32 cellular contexts compared by ENCODE assay signal in the genomic region with DNA sequence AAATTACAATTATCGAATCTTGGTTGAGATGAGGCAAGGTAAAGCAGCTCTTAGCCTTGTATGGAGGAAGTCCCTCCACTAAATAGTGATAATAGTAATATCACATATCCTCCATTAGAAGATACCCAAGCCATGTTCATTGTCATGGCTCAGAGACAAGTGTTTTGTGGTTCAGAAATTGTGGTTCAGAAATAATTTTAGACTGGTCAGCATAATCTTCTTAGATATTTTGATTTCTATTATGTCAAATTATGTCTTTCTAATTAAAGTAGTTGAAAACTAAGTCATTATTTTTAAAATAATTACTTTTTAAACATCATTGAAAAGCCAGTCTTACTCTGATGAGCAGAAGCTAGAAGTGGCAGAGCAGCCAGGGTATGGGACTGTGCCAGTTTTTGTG.
DNase-seq lines count a peak whose midpoint lies in the region; ATAC-seq, FAIRE-seq and TF ChIP-seq lines count a peak whose summit lies in the region.
"Had no signal": no experiment of that assay in that cellular context is flagged by ENCODE, and none has a peak within 500 bp of the region (broad histone marks: within the 10 kb centered on the region; RNA-seq: fewer than 3 reads in every experiment).

No MANE protein-coding gene starts in this region.

- no peak overlapping the region for H4K91ac ChIP-seq in IMR-90 (ENCODE audit: insufficient read depth, low read depth, low read length)
- H4K91ac ChIP-seq in mesenchymal stem cell (ENCODE audit: low read length), result no peak overlapping the region

- H2BK15ac ChIP-seq in IMR-90 (ENCODE audit: low read depth, low read length) (no peak overlapping the region), mesenchymal stem cell (ENCODE audit: low read depth, poor library complexity, severe bottlenecking) (no peak overlapping the region)

- TF ChIP-seq EP300 in HepG2 (IDR thresholded peaks at IDR 0.05; ENCODE audit: low read depth in 2 of 2, low read length in 2 of 2), result no peak
- no peak for TF ChIP-seq EP300 in HepG2 (CRISPR knock-in tag; IDR thresholded peaks at IDR 0.05; ENCODE audit: borderline replicate concordance)
- TF ChIP-seq EP300 in A549 (IDR thresholded peaks at IDR 0.05), result no peak

- dilution Hi-C loops in IMR-90 (cut with HindIII; ENCODE audit: low sequenced_read_pairs, unreplicated experiment), result no loop called here

- no peak overlapping the region for H4K8ac ChIP-seq in IMR-90 (ENCODE audit: low read depth in 2 of 2, low read length in 2 of 2)
- H4K8ac ChIP-seq in mesenchymal stem cell (ENCODE audit: low read length), result no peak overlapping the region

- CTCF ChIA-PET in HepG2 (lab: Yijun Ruan, JAX; ENCODE audit: low intra/inter-chr PET ratio, low total read pairs) (no interaction called here), A549 (lab: Yijun Ruan, JAX) (no interaction called here), IMR-90 (lab: Yijun Ruan, JAX) (no interaction called here)

- no peak for FAIRE-seq in HepG2 (lab: Jason Lieb, UNC)
- FAIRE-seq in A549 (lab: Jason Lieb, UNC), result no peak
- FAIRE-seq: A204.1, D721Med had no signal

- TF ChIP-seq POLR2A in HepG2 (IDR thresholded peaks at IDR 0.05; ENCODE audit: insufficient read depth in 1 of 2, low read depth in 2 of 2, low read length in 2 of 2) (no peak), right lobe of liver (IDR thresholded peaks at IDR 0.05) (no peak), A549 (IDR thresholded peaks at IDR 0.05; ENCODE audit: low read length) (no peak), IMR-90 (IDR thresholded peaks at IDR 0.05; ENCODE audit: low read depth, low read length) (no peak)

- H3K18ac ChIP-seq in IMR-90 (ENCODE audit: low read depth, low read length), result no peak overlapping the region
- no peak overlapping the region for H3K18ac ChIP-seq in mesenchymal stem cell (ENCODE audit: low read depth in 1 of 2, low read length in 2 of 2)

- no peak overlapping the region for H4K5ac ChIP-seq in IMR-90 (ENCODE audit: low read depth, low read length)

- DNase-seq in HepG2 (ENCODE audit: low spot score) (no peak), right lobe of liver (no peak), A549 (ENCODE audit: low read depth in 1 of 2, low spot score in 1 of 2) (no peak), IMR-90 (no peak), MV-4-11 (lab: John Stamatoyannopoulos, UW) (no peak), mesenchymal stem cell (no peak)
- DNase-seq: 8988T; ACHN; AML-193; BE2C; C1 segment of cervical spinal cord; Caco-2; Calu3; CD4-positive, alpha-beta memory T cell; CD4-positive, alpha-beta T cell; CD4-positive, CD25-positive, alpha-beta regulatory T cell; CD8-positive, alpha-beta memory T cell; CD8-positive, alpha-beta T cell; COR-L47; DMS 273 treated with DMSO at 0.1 percent for 48 hours; DMS153; DMS53; DMS79; DMS79 treated with DMSO at 0.1 percent for 48 hours; DND-41; EL had no signal

- no peaks in the 10 kb centered on the region for H3K9me1 ChIP-seq in IMR-90 (ENCODE audit: insufficient read depth, low read length)

- H2AK5ac ChIP-seq in IMR-90 (ENCODE audit: low read depth, low read length), result no peak overlapping the region
- H2AK5ac ChIP-seq in mesenchymal stem cell (ENCODE audit: low read length, severe bottlenecking), result no peak overlapping the region

- H2BK5ac ChIP-seq in IMR-90 (ENCODE audit: low read depth, low read length, poor library complexity, severe bottlenecking) (no peak overlapping the region), mesenchymal stem cell (ENCODE audit: low read depth, low read length, poor library complexity, severe bottlenecking) (no peak overlapping the region)

- H3K79me1 ChIP-seq in IMR-90 (ENCODE audit: low read depth in 1 of 2, low read length in 2 of 2) (no peaks in the 10 kb centered on the region), mesenchymal stem cell (replicated peaks; ENCODE audit: low read length, poor library complexity, severe bottlenecking) (no peaks in the 10 kb centered on the region)

- in situ Hi-C loops in HepG2 (cut with HindIII; ENCODE audit: extremely low pct_ligation_motif_present, low pct_unique_long_range_greater_than_20kb) (no loop called here), IMR-90 (cut with MboI; ENCODE audit: low sequenced_read_pairs) (no loop called here)

- no peak overlapping the region for H3K23ac ChIP-seq in IMR-90 (ENCODE audit: low read depth, low read length)
- no peak overlapping the region for H3K23ac ChIP-seq in mesenchymal stem cell (ENCODE audit: low read length in 2 of 2)

- H3K9ac ChIP-seq in HepG2 (ENCODE audit: insufficient read depth, low read depth, low read length), result no peak overlapping the region
- H3K9ac ChIP-seq in IMR-90 (ENCODE audit: low read depth, low read length), result no peak overlapping the region
- H3K9ac ChIP-seq in mesenchymal stem cell (ENCODE audit: low read length), result no peak overlapping the region
- H3K9ac ChIP-seq: BLaER1; BLaER1 treated with 17β-estradiol and CSF1 and Interleukin-3, amounts not matched to agents 10 nM and 100 nM had no signal

- no peak overlapping the region for H2BK120ac ChIP-seq in IMR-90 (ENCODE audit: low read depth, low read length)
- no peak overlapping the region for H2BK120ac ChIP-seq in mesenchymal stem cell (ENCODE audit: low read depth, low read length)

- no peaks in the 10 kb centered on the region for H4K20me1 ChIP-seq in HepG2 (ENCODE audit: insufficient read depth, low read length)
- H4K20me1 ChIP-seq in IMR-90 (ENCODE audit: insufficient read depth, low read length), result no peaks in the 10 kb centered on the region
- H4K20me1 ChIP-seq: BLaER1; BLaER1 treated with 17β-estradiol and CSF1 and Interleukin-3, amounts not matched to agents 10 nM and 100 nM had no signal

- H3K4me1 ChIP-seq in HepG2 (ENCODE audit: insufficient read depth, low read length) (no peaks in the 10 kb centered on the region), right lobe of liver (no peaks in the 10 kb centered on the region), A549 (no peaks in the 10 kb centered on the region), IMR-90 (ENCODE audit: control insufficient read depth, insufficient read depth, low read length) (no peaks in the 10 kb centered on the region), mesenchymal stem cell (ENCODE audit: control insufficient read depth, insufficient read depth, low read depth, low read length) (no peaks in the 10 kb centered on the region)
- H3K4me1 ChIP-seq: BE2C; BLaER1; BLaER1 treated with 17β-estradiol and CSF1 and Interleukin-3, amounts not matched to agents 10 nM and 100 nM; Caco-2 had no signal

- POLR2A ChIA-PET in HepG2 (lab: Yijun Ruan, JAX), result no interaction called here
- POLR2A ChIA-PET in A549 (lab: Yijun Ruan, JAX), result no interaction called here
- POLR2A ChIA-PET in IMR-90 (lab: Charles Lee; ENCODE audit: unreplicated experiment), result no interaction called here

- TF ChIP-seq RAD21 in HepG2 (CRISPR knock-in tag; IDR thresholded peaks at IDR 0.05) (no peak), A549 (conservative IDR thresholded peaks at IDR 0.05 in 1 of 2, IDR thresholded peaks at IDR 0.05 in 1 of 2) (no peak), IMR-90 (IDR thresholded peaks at IDR 0.05; ENCODE audit: low read length) (no peak)

- BruUV-seq in HepG2 (replicated peaks; lab: Mats Ljungman, UMichigan) (no TSS peak), IMR-90 (replicated peaks; lab: Mats Ljungman, UMichigan) (no TSS peak)

- WGBS in HepG2 (ENCODE audit: low lambda C conversion rate), result 0% methylated on average over 1 of the region's 1 CpG
- WGBS in right lobe of liver (ENCODE audit: insufficient coverage, low coverage, low lambda C conversion rate, missing lambda C conversion rate), result 78% methylated on average over 1 of the region's 1 CpG
- WGBS in A549 (ENCODE audit: missing lambda C conversion rate), result 11% methylated on average over 1 of the region's 1 CpG
- WGBS in IMR-90 (ENCODE audit: extremely low coverage in 2 of 2, insufficient read length in 1 of 2), 2 experiments, result no CpG with 5 or more reads among the region's 1 CpG
- WGBS in mesenchymal stem cell, result no CpG with 5 or more reads among the region's 1 CpG

- H3K36me3 ChIP-seq in HepG2 (replicated peaks in 1 of 2; ENCODE audit: control insufficient read depth in 1 of 2, insufficient read depth in 2 of 2, low read length in 2 of 2) (no peaks in the 10 kb centered on the region), right lobe of liver (no peaks in the 10 kb centered on the region), IMR-90 (ENCODE audit: control insufficient read depth, insufficient read depth, low read length) (no peaks in the 10 kb centered on the region), mesenchymal stem cell (ENCODE audit: control insufficient read depth in 1 of 2, insufficient read depth in 2 of 2, low read depth in 1 of 2, low read length in 2 of 2) (no peaks in the 10 kb centered on the region)
- H3K36me3 ChIP-seq: BE2C; BLaER1; BLaER1 treated with 17β-estradiol and CSF1 and Interleukin-3, amounts not matched to agents 10 nM and 100 nM had no signal

- H2BK20ac ChIP-seq in IMR-90 (ENCODE audit: low read depth, low read length), result no peak overlapping the region

- no peaks in the 10 kb centered on the region for H3K79me2 ChIP-seq in HepG2 (ENCODE audit: insufficient read depth, low read length)

- no peak overlapping the region for H3K14ac ChIP-seq in IMR-90 (replicated peaks; ENCODE audit: low read depth, low read length)
- H3K14ac ChIP-seq in mesenchymal stem cell (ENCODE audit: low read length in 2 of 2), result no peak overlapping the region

- H3K4me2 ChIP-seq in HepG2 (ENCODE audit: low read depth, low read length), result no peak overlapping the region
- no peak overlapping the region for H3K4me2 ChIP-seq in A549
- H3K4me2 ChIP-seq in IMR-90 (ENCODE audit: low read depth, low read length), result no peak overlapping the region
- H3K4me2 ChIP-seq in mesenchymal stem cell (ENCODE audit: low read length, poor library complexity, severe bottlenecking), result no peak overlapping the region
- H3K4me2 ChIP-seq: BLaER1; BLaER1 treated with 17β-estradiol and CSF1 and Interleukin-3, amounts not matched to agents 10 nM and 100 nM had no signal

- H3K9me3 ChIP-seq in HepG2 (ENCODE audit: low read length), result no peaks in the 10 kb centered on the region
- H3K9me3 ChIP-seq in right lobe of liver, result no peaks in the 10 kb centered on the region
- no peaks in the 10 kb centered on the region for H3K9me3 ChIP-seq in A549
- H3K9me3 ChIP-seq in IMR-90 (ENCODE audit: control insufficient read depth, insufficient read depth, low read length), result no peaks in the 10 kb centered on the region
- no peaks in the 10 kb centered on the region for H3K9me3 ChIP-seq in mesenchymal stem cell (ENCODE audit: control insufficient read depth, low read length)
- H3K9me3 ChIP-seq: BE2C; BLaER1; BLaER1 treated with 17β-estradiol and CSF1 and Interleukin-3, amounts not matched to agents 10 nM and 100 nM had no signal

- ATAC-seq in HepG2 (no peak), right lobe of liver (no peak), A549 (no peak), IMR-90 (ENCODE audit: low read depth) (no peak)
- ATAC-seq: CD8-positive, alpha-beta T cell had no signal

- H2AFZ ChIP-seq in HepG2 (ENCODE audit: low read length) (no peak overlapping the region), IMR-90 (replicated peaks; ENCODE audit: low read length, poor library complexity) (no peak overlapping the region), mesenchymal stem cell (ENCODE audit: low read depth, low read length) (no peak overlapping the region)

- TF ChIP-seq CTCF in HepG2 (CRISPR knock-in tag; IDR thresholded peaks at IDR 0.05) (no peak), right lobe of liver (IDR thresholded peaks at IDR 0.05) (no peak), A549 (IDR thresholded peaks at IDR 0.05) (no peak), IMR-90 (conservative IDR thresholded peaks at IDR 0.05; ENCODE audit: low read depth, low read length) (no peak)

- H3K27ac ChIP-seq in HepG2 (ENCODE audit: extremely low read length, insufficient read depth, low read length) (no peak overlapping the region), right lobe of liver (no peak overlapping the region), A549 (no peak overlapping the region), IMR-90 (ENCODE audit: insufficient read depth, low read length) (no peak overlapping the region), mesenchymal stem cell (ENCODE audit: low read length, poor library complexity, severe bottlenecking) (no peak overlapping the region)
- H3K27ac ChIP-seq: 22Rv1; BLaER1; BLaER1 treated with 17β-estradiol and CSF1 and Interleukin-3, amounts not matched to agents 10 nM and 100 nM; C4-2B had no signal

- H3K4me3 ChIP-seq in HepG2 (replicated peaks in 1 of 3; ENCODE audit: insufficient read depth in 1 of 3, low read depth in 2 of 3, low read length in 3 of 3) (no peak overlapping the region), right lobe of liver (no peak overlapping the region), A549 (no peak overlapping the region), IMR-90 (ENCODE audit: insufficient read depth, low read depth, low read length) (no peak overlapping the region), mesenchymal stem cell (ENCODE audit: insufficient read depth in 1 of 2, low read depth in 1 of 2, low read length in 2 of 2) (no peak overlapping the region)
- H3K4me3 ChIP-seq: BLaER1; BLaER1 treated with 17β-estradiol and CSF1 and Interleukin-3, amounts not matched to agents 10 nM and 100 nM had no signal

- intact Hi-C loops in HepG2 (cut with micrococcal nuclease; ENCODE audit: unreplicated experiment) (no loop called here), right lobe of liver (cut with DNase I) (no loop called here), IMR-90 (cut with micrococcal nuclease) (no loop called here)

- no peak overlapping the region for H2BK12ac ChIP-seq in mesenchymal stem cell (ENCODE audit: low read length in 2 of 2)

- no peak overlapping the region for H3K56ac ChIP-seq in IMR-90 (ENCODE audit: extremely low read depth, insufficient read depth, low read length)

- H3K27me3 ChIP-seq in HepG2 (ENCODE audit: control insufficient read depth in 1 of 2, insufficient read depth in 2 of 2, low read length in 2 of 2), result no peaks in the 10 kb centered on the region; a peak in 1 of 5 replicates
- no peaks in the 10 kb centered on the region for H3K27me3 ChIP-seq in right lobe of liver
- peaks cover 2% of the 10 kb centered on the region for H3K27me3 ChIP-seq in IMR-90 (ENCODE audit: control insufficient read depth, insufficient read depth, low read length)
- no peaks in the 10 kb centered on the region for H3K27me3 ChIP-seq in mesenchymal stem cell (ENCODE audit: control insufficient read depth in 1 of 2, insufficient read depth in 1 of 2, low read length in 2 of 2)
- H3K27me3 ChIP-seq: BE2C; BLaER1; BLaER1 treated with 17β-estradiol and CSF1 and Interleukin-3, amounts not matched to agents 10 nM and 100 nM had no signal

- no peak overlapping the region for H2AK9ac ChIP-seq in IMR-90 (replicated peaks; ENCODE audit: low read depth, low read length, poor library complexity)

- no peak overlapping the region for H3K4ac ChIP-seq in IMR-90 (ENCODE audit: low read depth, low read length)
- H3K4ac ChIP-seq in mesenchymal stem cell (ENCODE audit: low read depth in 1 of 2, low read length in 2 of 2), result no peak overlapping the region
